ENCODE assay signal across 17 cellular contexts in the genomic region with DNA sequence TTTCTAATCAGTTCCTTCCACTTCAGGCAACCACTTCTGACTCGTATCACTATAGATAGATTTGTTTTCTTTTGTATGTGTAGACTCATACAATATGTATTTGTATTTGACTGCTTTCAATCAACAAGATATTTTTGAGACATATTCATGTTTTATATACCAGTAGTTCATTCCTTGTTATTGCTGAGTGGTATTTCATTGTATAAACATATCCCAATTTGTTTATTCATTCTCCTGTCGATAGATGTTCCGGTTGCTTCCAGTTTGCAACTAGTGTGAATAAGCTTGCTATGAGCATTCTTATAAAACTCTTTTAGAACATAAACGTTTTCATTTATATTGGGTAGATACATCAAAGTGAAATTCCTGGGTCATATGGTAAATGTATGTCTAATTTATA.
DNase-seq lines count a peak whose midpoint lies in the region; ATAC-seq and TF ChIP-seq lines count a peak whose summit lies in the region.
"Had no signal": no experiment of that assay in that cellular context is flagged by ENCODE, and none has a peak within 500 bp of the region (broad histone marks: within the 10 kb centered on the region; RNA-seq: fewer than 3 reads in every experiment).

No MANE protein-coding gene starts in this region.

- intact Hi-C loops in IMR-90 (cut with micrococcal nuclease): no loop called here

- POLR2A ChIA-PET in IMR-90 (lab: Charles Lee; ENCODE audit: unreplicated experiment): no interaction called here

- DNase-seq in GM23248 (peak; percentile 10), IMR-90 (peak; percentile 48), mesenchymal stem cell (peak; percentile 22)
- no peak for DNase-seq in activated CD8-positive, alpha-beta memory T cell treated with anti-CD3 and anti-CD28 coated beads, Interleukin-2, amount 50 U/mL, for 4 hours
- DNase-seq: C1 segment of cervical spinal cord; Calu3; CD4-positive, alpha-beta memory T cell; COR-L47; DMS53; DMS79 treated with DMSO at 0.1 percent for 48 hours; GDM1; GOT3; H7 had no signal

- H2AFZ ChIP-seq in GM23248: no peak overlapping the region
- H2AFZ ChIP-seq in IMR-90 (replicated peaks; ENCODE audit: low read length, poor library complexity): no peak overlapping the region
- H2AFZ ChIP-seq in mesenchymal stem cell (ENCODE audit: low read depth, low read length): no peak overlapping the region

- TF ChIP-seq POLR2A in IMR-90 (IDR thresholded peaks at IDR 0.05; ENCODE audit: low read depth, low read length): no peak

- no peak overlapping the region for H3K4me3 ChIP-seq in GM23248
- H3K4me3 ChIP-seq in IMR-90 (ENCODE audit: insufficient read depth, low read depth, low read length): no peak overlapping the region
- no peak overlapping the region for H3K4me3 ChIP-seq in mesenchymal stem cell (ENCODE audit: insufficient read depth in 1 of 2, low read depth in 1 of 2, low read length in 2 of 2)
- H3K4me3 ChIP-seq: GM12878 had no signal

- H2BK120ac ChIP-seq in IMR-90 (ENCODE audit: low read depth, low read length): no peak overlapping the region
- no peak overlapping the region for H2BK120ac ChIP-seq in mesenchymal stem cell (ENCODE audit: low read depth, low read length)

- no peak overlapping the region for H3K9ac ChIP-seq in GM23248
- no peak overlapping the region for H3K9ac ChIP-seq in IMR-90 (ENCODE audit: low read depth, low read length)
- no peak overlapping the region for H3K9ac ChIP-seq in mesenchymal stem cell (ENCODE audit: low read length)

- no peaks in the 10 kb centered on the region for H3K9me1 ChIP-seq in IMR-90 (ENCODE audit: insufficient read depth, low read length)

- dilution Hi-C loops in IMR-90 (cut with HindIII; ENCODE audit: low sequenced_read_pairs, unreplicated experiment): no loop called here

- H2BK5ac ChIP-seq in IMR-90 (ENCODE audit: low read depth, low read length, poor library complexity, severe bottlenecking): no peak overlapping the region
- H2BK5ac ChIP-seq in mesenchymal stem cell (ENCODE audit: low read depth, low read length, poor library complexity, severe bottlenecking): no peak overlapping the region

- H3F3A ChIP-seq in GM23248 (ENCODE audit: insufficient read depth): 0 out of 2 replicates have a peak, but pooled peaks cover 6% of the 10 kb centered on the region

- H4K91ac ChIP-seq in IMR-90 (ENCODE audit: insufficient read depth, low read depth, low read length) (no peak overlapping the region), mesenchymal stem cell (ENCODE audit: low read length) (no peak overlapping the region)

- H3K4ac ChIP-seq in IMR-90 (ENCODE audit: low read depth, low read length) (no peak overlapping the region), mesenchymal stem cell (ENCODE audit: low read depth in 1 of 2, low read length in 2 of 2) (no peak overlapping the region)

- no peaks in the 10 kb centered on the region for H4K20me1 ChIP-seq in GM23248 (ENCODE audit: insufficient read depth)
- no peaks in the 10 kb centered on the region for H4K20me1 ChIP-seq in IMR-90 (ENCODE audit: insufficient read depth, low read length)

- H3K4me2 ChIP-seq in GM23248 (ENCODE audit: unreplicated experiment): no peak overlapping the region
- no peak overlapping the region for H3K4me2 ChIP-seq in IMR-90 (ENCODE audit: low read depth, low read length)
- no peak overlapping the region for H3K4me2 ChIP-seq in mesenchymal stem cell (ENCODE audit: low read length, poor library complexity, severe bottlenecking)

- H4K8ac ChIP-seq in IMR-90 (ENCODE audit: low read depth in 2 of 2, low read length in 2 of 2): no peak overlapping the region
- no peak overlapping the region for H4K8ac ChIP-seq in mesenchymal stem cell (ENCODE audit: low read length)

- no peak overlapping the region for H2BK15ac ChIP-seq in IMR-90 (ENCODE audit: low read depth, low read length)
- no peak overlapping the region for H2BK15ac ChIP-seq in mesenchymal stem cell (ENCODE audit: low read depth, poor library complexity, severe bottlenecking)

- TF ChIP-seq RAD21 in IMR-90 (IDR thresholded peaks at IDR 0.05; ENCODE audit: low read length): no peak

- H3K18ac ChIP-seq in IMR-90 (ENCODE audit: low read depth, low read length): no peak overlapping the region
- no peak overlapping the region for H3K18ac ChIP-seq in mesenchymal stem cell (ENCODE audit: low read depth in 1 of 2, low read length in 2 of 2)

- H3K4me1 ChIP-seq in GM23248 (ENCODE audit: insufficient read depth): peaks cover 4% of the 10 kb centered on the region; the same call in 1 of the 2 replicates
- peaks cover 2% of the 10 kb centered on the region; the same call in 1 of the 2 replicates for H3K4me1 ChIP-seq in IMR-90 (ENCODE audit: control insufficient read depth, insufficient read depth, low read length)
- H3K4me1 ChIP-seq in mesenchymal stem cell (ENCODE audit: control insufficient read depth, insufficient read depth, low read depth, low read length): no peaks in the 10 kb centered on the region

- no peak overlapping the region for H2AK9ac ChIP-seq in IMR-90 (replicated peaks; ENCODE audit: low read depth, low read length, poor library complexity)

- no peaks in the 10 kb centered on the region for H3K27me3 ChIP-seq in GM23248 (replicated peaks; ENCODE audit: insufficient read depth)
- H3K27me3 ChIP-seq in IMR-90 (ENCODE audit: control insufficient read depth, insufficient read depth, low read length): no peaks in the 10 kb centered on the region
- no peaks in the 10 kb centered on the region for H3K27me3 ChIP-seq in mesenchymal stem cell (ENCODE audit: control insufficient read depth in 1 of 2, insufficient read depth in 1 of 2, low read length in 2 of 2)

- CTCF ChIA-PET in IMR-90 (lab: Yijun Ruan, JAX): no interaction called here

- no peak overlapping the region for H2AK5ac ChIP-seq in IMR-90 (ENCODE audit: low read depth, low read length)
- no peak overlapping the region for H2AK5ac ChIP-seq in mesenchymal stem cell (ENCODE audit: low read length, severe bottlenecking)

- no peaks in the 10 kb centered on the region for H3K9me3 ChIP-seq in GM23248 (ENCODE audit: low read depth)
- no peaks in the 10 kb centered on the region for H3K9me3 ChIP-seq in IMR-90 (ENCODE audit: control insufficient read depth, insufficient read depth, low read length)
- H3K9me3 ChIP-seq in mesenchymal stem cell (ENCODE audit: control insufficient read depth, low read length): peaks cover 4% of the 10 kb centered on the region

- no peaks in the 10 kb centered on the region for H3K79me1 ChIP-seq in IMR-90 (ENCODE audit: low read depth in 1 of 2, low read length in 2 of 2)
- H3K79me1 ChIP-seq in mesenchymal stem cell (replicated peaks; ENCODE audit: low read length, poor library complexity, severe bottlenecking): no peaks in the 10 kb centered on the region

- BruUV-seq in IMR-90 (replicated peaks; lab: Mats Ljungman, UMichigan): no TSS peak

- H2BK20ac ChIP-seq in IMR-90 (ENCODE audit: low read depth, low read length): no peak overlapping the region

- H2BK12ac ChIP-seq in mesenchymal stem cell (ENCODE audit: low read length in 2 of 2): no peak overlapping the region

- WGBS in GM23248 (ENCODE audit: low coverage in 1 of 2, low lambda C conversion rate in 2 of 2, missing lambda C conversion rate in 2 of 2), 2 experiments: 62 to 65% methylated on average over 4 of the region's 4 CpGs
- WGBS in IMR-90 (ENCODE audit: extremely low coverage in 2 of 2, insufficient read length in 1 of 2), 2 experiments: no CpG with 5 or more reads among the region's 4 CpGs
- no CpG with 5 or more reads among the region's 4 CpGs for WGBS in mesenchymal stem cell

- H4K5ac ChIP-seq in IMR-90 (ENCODE audit: low read depth, low read length): no peak overlapping the region

- in situ Hi-C loops in GM23248 (cut with MboI) (no loop called here), IMR-90 (cut with MboI; ENCODE audit: low sequenced_read_pairs) (no loop called here)

- no peaks in the 10 kb centered on the region for H3K79me2 ChIP-seq in GM23248 (ENCODE audit: insufficient read depth)

- TF ChIP-seq CTCF in IMR-90 (conservative IDR thresholded peaks at IDR 0.05; ENCODE audit: low read depth, low read length): no peak

- H3K23ac ChIP-seq in IMR-90 (ENCODE audit: low read depth, low read length) (no peak overlapping the region), mesenchymal stem cell (ENCODE audit: low read length in 2 of 2) (no peak overlapping the region)

- no peaks in the 10 kb centered on the region for H3K9me2 ChIP-seq in GM23248 (ENCODE audit: insufficient read depth)

- H3K27ac ChIP-seq in GM23248 (no peak overlapping the region), IMR-90 (ENCODE audit: insufficient read depth, low read length) (no peak overlapping the region), mesenchymal stem cell (ENCODE audit: low read length, poor library complexity, severe bottlenecking) (no peak overlapping the region)

- ATAC-seq in IMR-90 (ENCODE audit: low read depth) (peak; percentile 78), HG03045 (IDR thresholded peaks at IDR 0.05; ENCODE audit: unreplicated experiment) (no peak), HG03378 (IDR thresholded peaks at IDR 0.05; ENCODE audit: unreplicated experiment) (no peak)
- ATAC-seq: GM12878, HCT116 had no signal

- no peak overlapping the region for H3K56ac ChIP-seq in IMR-90 (ENCODE audit: extremely low read depth, insufficient read depth, low read length)

- H3K14ac ChIP-seq in IMR-90 (replicated peaks; ENCODE audit: low read depth, low read length): no peak overlapping the region
- no peak overlapping the region for H3K14ac ChIP-seq in mesenchymal stem cell (ENCODE audit: low read length in 2 of 2)

- peaks cover 26% of the 10 kb centered on the region for H3K36me3 ChIP-seq in GM23248 (ENCODE audit: low read depth)
- H3K36me3 ChIP-seq in IMR-90 (ENCODE audit: control insufficient read depth, insufficient read depth, low read length): peaks cover 2% of the 10 kb centered on the region; the same call in 1 of the 2 replicates
- peaks cover 0 to 36% of the 10 kb centered on the region in 2 experiments for H3K36me3 ChIP-seq in mesenchymal stem cell (ENCODE audit: control insufficient read depth in 1 of 2, insufficient read depth in 2 of 2, low read depth in 1 of 2, low read length in 2 of 2)

TF ChIP-seq in IMR-90, 13 proteins besides CTCF, POLR2A, EP300 and RAD21 (continues in another document):
- no peak for TF ChIP-seq USF2 (IDR thresholded peaks at IDR 0.05; ENCODE audit: low read depth, low read length)
- TF ChIP-seq CEBPB (IDR thresholded peaks at IDR 0.05; ENCODE audit: low read depth, low read length): no peak
- no peak for TF ChIP-seq MAZ (IDR thresholded peaks at IDR 0.05; ENCODE audit: borderline replicate concordance, low read depth, low read length)
- no peak for TF ChIP-seq RCOR1 (IDR thresholded peaks at IDR 0.05; ENCODE audit: insufficient replicate concordance, low read length)
- TF ChIP-seq RFX5 (IDR thresholded peaks at IDR 0.05; ENCODE audit: low read depth, low read length): no peak
- no peak for TF ChIP-seq SMC3 (IDR thresholded peaks at IDR 0.05; ENCODE audit: low read depth, low read length)
